31 cellular contexts compared by ENCODE assay signal in genomic region chr3:113873814-113874526, GRCh38.
"Had no signal": no experiment of that assay in that cellular context is flagged by ENCODE, and none has a peak within 500 bp of the region (broad histone marks: within the 10 kb centered on the region; RNA-seq: fewer than 3 reads in every experiment).

No MANE protein-coding gene starts in this region.

- H3K9me3 Mint-ChIP-seq: activated naive CD4-positive, alpha-beta T cell treated with anti-CD3 and anti-CD28 coated beads, Interleukin-2, amount 10 ng/mL, durations not matched to agents 7 days and 5 days; activated naive CD8-positive, alpha-beta T cell treated with anti-CD3 and anti-CD28 coated beads, Interleukin-2, amount 10 ng/mL, durations not matched to agents 7 days and 5 days; effector memory CD8-positive, alpha-beta T cell; immature natural killer cell; T-helper 1 cell treated with Interleukin-12 subunit alpha and Interleukin-12 subunit beta and Interleukin-4 antibody, amounts not matched to agents 30 μg/mL and 1 μg/mL, for 36 hours had no signal

- H3K36me3 ChIP-seq: ascending aorta, brain microvascular endothelial cell, left ventricle myocardium inferior, neutrophil, prostate gland, right atrium auricular region, spleen, tibial nerve, WERI-Rb-1 had no signal

- H3K36me3 Mint-ChIP-seq: activated naive CD4-positive, alpha-beta T cell treated with anti-CD3 and anti-CD28 coated beads, Interleukin-2, amount 10 ng/mL, durations not matched to agents 7 days and 5 days; activated naive CD8-positive, alpha-beta T cell treated with anti-CD3 and anti-CD28 coated beads, Interleukin-2, amount 10 ng/mL, durations not matched to agents 7 days and 5 days had no signal

- ATAC-seq: activated CD4-positive, CD25-positive, alpha-beta regulatory T cell treated with anti-CD3 and anti-CD28 coated beads, Interleukin-2, amount 50 U/mL, for 24 hours; effector memory CD8-positive, alpha-beta T cell; esophagus mucosa; mucosa of descending colon had no signal

- H3K27me3 ChIP-seq: ascending aorta, brain microvascular endothelial cell, dorsolateral prefrontal cortex, neutrophil, right atrium auricular region, spleen, tibial nerve had no signal

- H3K4me3 Mint-ChIP-seq: activated naive CD4-positive, alpha-beta T cell treated with anti-CD3 and anti-CD28 coated beads, Interleukin-2, amount 10 ng/mL, durations not matched to agents 7 days and 5 days; activated naive CD8-positive, alpha-beta T cell treated with anti-CD3 and anti-CD28 coated beads, Interleukin-2, amount 10 ng/mL, durations not matched to agents 7 days and 5 days; effector memory CD8-positive, alpha-beta T cell; immature natural killer cell; nephron progenitor cell; T-helper 1 cell treated with Interleukin-12 subunit alpha and Interleukin-12 subunit beta and Interleukin-4 antibody, amounts not matched to agents 30 μg/mL and 1 μg/mL, for 36 hours had no signal

- DNase-seq: activated CD4-positive, alpha-beta T cell treated with anti-CD3 and anti-CD28 coated beads for 48 hours; activated CD4-positive, alpha-beta T cell treated with anti-CD3 and anti-CD28 coated beads, Interleukin-2, amount 50 U/mL, for 48 hours; activated CD8-positive, alpha-beta memory T cell treated with anti-CD3 and anti-CD28 coated beads for 24 hours; activated gamma-delta T cell; activated naive CD4-positive, alpha-beta T cell treated with anti-CD3 and anti-CD28 coated beads, Interleukin-2, amount 10 ng/mL, durations not matched to agents 7 days and 5 days; activated naive CD8-positive, alpha-beta T cell treated with anti-CD3 and anti-CD28 coated beads, Interleukin-2, amount 10 ng/mL, durations not matched to agents 7 days and 5 days; activated T-cell treated with anti-CD3 and anti-CD28 coated beads, Interleukin-2, amount 50 U/mL, for 1 hour; brain microvascular endothelial cell; dorsolateral prefrontal cortex; effector memory CD8-positive, alpha-beta T cell; foreskin fibroblast; head of caudate nucleus; hypothalamus; immature natural killer cell; left ventricle myocardium inferior; mucosa of descending colon; nephron progenitor cell; spleen; stimulated activated naive CD4-positive, alpha-beta T cell treated with Interleukin-2 at 50 U/mL for 16 hours; SW 1271; T1000; WERI-Rb-1 had no signal

- H3K27ac Mint-ChIP-seq: activated naive CD4-positive, alpha-beta T cell treated with anti-CD3 and anti-CD28 coated beads, Interleukin-2, amount 10 ng/mL, durations not matched to agents 7 days and 5 days; activated naive CD8-positive, alpha-beta T cell treated with anti-CD3 and anti-CD28 coated beads, Interleukin-2, amount 10 ng/mL, durations not matched to agents 7 days and 5 days; effector memory CD8-positive, alpha-beta T cell; immature natural killer cell; nephron progenitor cell; T-helper 1 cell treated with Interleukin-12 subunit alpha and Interleukin-12 subunit beta and Interleukin-4 antibody, amounts not matched to agents 30 μg/mL and 1 μg/mL, for 36 hours had no signal

- H3K4me3 ChIP-seq: ascending aorta, coronary artery, dorsolateral prefrontal cortex, left ventricle myocardium inferior, mucosa of descending colon, prostate gland, right atrium auricular region, spleen, tibial nerve had no signal

- H3K9me3 ChIP-seq: ascending aorta, left ventricle myocardium inferior, mucosa of descending colon, neutrophil, prostate gland, right atrium auricular region, spleen, tibial nerve had no signal

- H3K4me1 ChIP-seq: ascending aorta, left ventricle myocardium inferior, prostate gland, right atrium auricular region, spleen, tibial nerve had no signal

- H3K27ac ChIP-seq: ascending aorta, brain microvascular endothelial cell, coronary artery, dorsolateral prefrontal cortex, left ventricle myocardium inferior, neutrophil, prostate gland, right atrium auricular region, spleen, tibial nerve, WERI-Rb-1 had no signal

- H3K4me1 Mint-ChIP-seq: activated naive CD4-positive, alpha-beta T cell treated with anti-CD3 and anti-CD28 coated beads, Interleukin-2, amount 10 ng/mL, durations not matched to agents 7 days and 5 days; activated naive CD8-positive, alpha-beta T cell treated with anti-CD3 and anti-CD28 coated beads, Interleukin-2, amount 10 ng/mL, durations not matched to agents 7 days and 5 days; immature natural killer cell; nephron progenitor cell had no signal
